Comparison of ENCODE assay signal across 14 cellular contexts in the genomic region with DNA sequence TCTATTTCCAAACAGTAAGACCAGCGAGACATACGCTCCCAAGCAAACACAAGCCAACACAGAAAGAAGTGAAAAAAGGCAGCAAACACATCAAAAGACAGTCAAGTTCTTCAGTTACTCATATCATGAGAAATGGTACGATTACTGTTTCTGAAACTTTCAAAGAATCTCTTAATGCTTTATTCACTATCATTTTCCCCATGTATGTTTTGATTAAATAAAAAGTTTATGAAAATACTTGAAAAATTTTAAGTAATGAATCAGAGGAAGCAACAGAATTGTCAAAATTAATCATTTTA.
DNase-seq lines count a peak whose midpoint lies in the region; ATAC-seq, FAIRE-seq and TF ChIP-seq lines count a peak whose summit lies in the region.
"Had no signal": no experiment of that assay in that cellular context is flagged by ENCODE, and none has a peak within 500 bp of the region (broad histone marks: within the 10 kb centered on the region; RNA-seq: fewer than 3 reads in every experiment).

No MANE protein-coding gene starts in this region.

- no peaks in the 10 kb centered on the region for H3K9me3 Mint-ChIP-seq in CD4-positive, alpha-beta T cell

- H4K91ac ChIP-seq in IMR-90 (ENCODE audit: insufficient read depth, low read depth, low read length): peak overlapping the region; percentile 53
- H4K91ac ChIP-seq in neuronal stem cell (ENCODE audit: low read depth, low read length, poor library complexity): no peak overlapping the region

- H3K4ac ChIP-seq in IMR-90 (ENCODE audit: low read depth, low read length): peak overlapping the region; percentile 64
- H3K4ac ChIP-seq in neuronal stem cell (ENCODE audit: low read length): no peak overlapping the region

- H3K4me1 ChIP-seq in IMR-90 (ENCODE audit: control insufficient read depth, insufficient read depth, low read length) (peaks cover 36% of the 10 kb centered on the region), K562 (replicated peaks in 1 of 2; ENCODE audit: control insufficient read depth in 2 of 2, insufficient read depth in 2 of 2, low read length in 2 of 2) (peaks cover 46 to 49% of the 10 kb centered on the region in 2 experiments), psoas muscle (peaks cover 80% of the 10 kb centered on the region), neuronal stem cell (ENCODE audit: control insufficient read depth in 2 of 2, insufficient read depth in 1 of 2, low read depth in 1 of 2, low read length in 2 of 2) (peaks cover 27 to 41% of the 10 kb centered on the region in 2 donors)

- H3K27me3 ChIP-seq in CD4-positive, alpha-beta T cell (ENCODE audit: control insufficient read depth, insufficient read depth, low read length): no peaks in the 10 kb centered on the region
- H3K27me3 ChIP-seq in IMR-90 (ENCODE audit: control insufficient read depth, insufficient read depth, low read length) (no peaks in the 10 kb centered on the region), K562 (ENCODE audit: control insufficient read depth in 2 of 2, insufficient read depth in 2 of 2, low read length in 2 of 2) (no peaks in the 10 kb centered on the region), psoas muscle (ENCODE audit: insufficient read depth in 3 of 3, low read length in 2 of 3) (no peaks in the 10 kb centered on the region), dorsolateral prefrontal cortex (no peaks in the 10 kb centered on the region), neuronal stem cell (ENCODE audit: control insufficient read depth in 3 of 3, insufficient read depth in 3 of 3, low read depth in 1 of 3, low read length in 3 of 3) (peaks cover 0 to 2% (median 0%) of the 10 kb centered on the region in 3 experiments)

- H3K23ac ChIP-seq in IMR-90 (ENCODE audit: low read depth, low read length): peak overlapping the region; percentile 53
- H3K23ac ChIP-seq in neuronal stem cell (ENCODE audit: low read depth, low read length, poor library complexity): no peak overlapping the region

- peak overlapping the region; percentile 11; the same call in 1 of the 2 replicates for H2BK20ac ChIP-seq in IMR-90 (ENCODE audit: low read depth, low read length)

- H3K79me2 ChIP-seq in K562 (ENCODE audit: control insufficient read depth, insufficient read depth, low read length): peaks cover 64% of the 10 kb centered on the region

- no peak overlapping the region for H3K27ac ChIP-seq in CD4-positive, alpha-beta T cell (ENCODE audit: low read depth, low read length)
- peak overlapping the region; percentile 43 for H3K27ac ChIP-seq in IMR-90 (ENCODE audit: insufficient read depth, low read length)
- H3K27ac ChIP-seq in K562 (ENCODE audit: extremely low read depth, low read depth, low read length): peak overlapping the region; percentile 33; the same call in 1 of the 3 replicates
- H3K27ac ChIP-seq in psoas muscle: peak overlapping the region; percentile 97
- peak overlapping the region in 3 of 59 donors; percentile 24 to 57 (median 45) for H3K27ac ChIP-seq in dorsolateral prefrontal cortex
- H3K27ac ChIP-seq in neuronal stem cell (replicated peaks; ENCODE audit: low read length): no peak overlapping the region

- DNase-seq in CD4-positive, alpha-beta T cell: no peak
- no peak for DNase-seq in IMR-90
- no peak for DNase-seq in K562 (ENCODE audit: extremely low read depth in 1 of 4, low spot score in 3 of 4)
- no peak for DNase-seq in psoas muscle
- DNase-seq in dorsolateral prefrontal cortex: no peak
- DNase-seq in neuronal stem cell (ENCODE audit: low spot score): no peak
- DNase-seq: C1 segment of cervical spinal cord; NCI-H1092 treated with DMSO at 0.1 percent for 48 hours; stimulated activated CD8-positive, alpha-beta memory T cell treated with anti-CD3 and anti-CD28 coated beads, Interleukin-4, amount 100 ng/mL, for 48 hours had no signal

- H2AK5ac ChIP-seq in IMR-90 (ENCODE audit: low read depth, low read length) (peak overlapping the region; percentile 16; the same call in 1 of the 2 replicates), neuronal stem cell (ENCODE audit: low read depth, low read length) (no peak overlapping the region)

- no peak for ATAC-seq in CD4-positive, alpha-beta T cell (ENCODE audit: poor library complexity)
- ATAC-seq in IMR-90 (ENCODE audit: low read depth): no peak
- ATAC-seq in K562: no peak
- no peak for ATAC-seq in psoas muscle
- no peak for ATAC-seq in GM19397 (IDR thresholded peaks at IDR 0.05; ENCODE audit: unreplicated experiment)

- WGBS in IMR-90 (ENCODE audit: extremely low coverage in 2 of 2, insufficient read length in 1 of 2), 2 experiments: no CpG with 5 or more reads among the region's 3 CpGs
- 68% methylated on average over 3 of the region's 3 CpGs for WGBS in K562 (ENCODE audit: insufficient coverage, low coverage, missing lambda C conversion rate)
- WGBS in psoas muscle, 3 donors: 89 to 93% (median 92%) methylated on average over 3 of the region's 3 CpGs
- no CpG with 5 or more reads among the region's 3 CpGs for WGBS in neuronal stem cell (ENCODE audit: extremely low coverage in 2 of 2, insufficient read length in 2 of 2, insufficient replicate concordance in 1 of 2), 2 donors

- CTCF ChIA-PET in CD4-positive, alpha-beta T cell (lab: Charles Lee): interaction anchor here (1.2 to 3.8 kb wide), 3 partner anchors 10 to 18 kb away, joined by 7 to 20 read pairs (median 7); no protein-coding TSS in a partner anchor
- CTCF ChIA-PET in IMR-90 (lab: Yijun Ruan, JAX): interaction anchor here (1.3 kb wide), 1 partner anchor 19 kb away, joined by 4 read pairs; no protein-coding TSS in a partner anchor
- CTCF ChIA-PET in K562 (lab: Yijun Ruan, JAX; ENCODE audit: low intra/inter-chr PET ratio): no interaction called here

- TF ChIP-seq CTCF in CD4-positive, alpha-beta T cell (IDR thresholded peaks at IDR 0.05): no peak
- TF ChIP-seq CTCF in IMR-90 (conservative IDR thresholded peaks at IDR 0.05; ENCODE audit: low read depth, low read length) (no peak), K562 (IDR thresholded peaks at IDR 0.05 in 2 of 3, conservative IDR thresholded peaks at IDR 0.05 in 1 of 3; ENCODE audit: insufficient read depth in 2 of 3, low read depth in 1 of 3, low read length in 3 of 3) (no peak), psoas muscle (IDR thresholded peaks at IDR 0.05) (no peak), dorsolateral prefrontal cortex (IDR thresholded peaks at IDR 0.05 in 54 of 56, conservative IDR thresholded peaks at IDR 0.05 in 2 of 56; ENCODE audit: low read depth in 1 of 56, partially characterized antibody in 56 of 56) (peak in 1 of 56 donors; percentile 6)

- dilution Hi-C loops in IMR-90 (cut with HindIII; ENCODE audit: low sequenced_read_pairs, unreplicated experiment): no loop called here

- TF ChIP-seq POLR2A in IMR-90 (IDR thresholded peaks at IDR 0.05; ENCODE audit: low read depth, low read length) (no peak), K562 (conservative IDR thresholded peaks at IDR 0.05) (no peak)

- H3K4me3 ChIP-seq in IMR-90 (ENCODE audit: insufficient read depth, low read depth, low read length) (no peak overlapping the region), K562 (no peak overlapping the region), psoas muscle (no peak overlapping the region), dorsolateral prefrontal cortex (peak overlapping the region in 2 of 59 donors; percentile 38 to 55), neuronal stem cell (ENCODE audit: low read length in 2 of 2) (no peak overlapping the region)
- H3K4me3 ChIP-seq: mucosa of descending colon had no signal

- intact Hi-C loops in CD4-positive, alpha-beta T cell (cut with DNase I, micrococcal nuclease): loop anchor here (1.0 to 5.0 kb wide), 4 partner anchors 12 to 96 kb away; no protein-coding TSS in a partner anchor
- intact Hi-C loops in IMR-90 (cut with micrococcal nuclease) (loop anchor here (5.0 kb wide), 1 partner anchor 59 kb away; no protein-coding TSS in a partner anchor), K562 (cut with micrococcal nuclease) (no loop called here), psoas muscle (cut with DNase I) (no loop called here), dorsolateral prefrontal cortex (cut with DNase I) (no loop called here)

- TF ChIP-seq RAD21 in IMR-90 (IDR thresholded peaks at IDR 0.05; ENCODE audit: low read length) (no peak), K562 (CRISPR knock-in tag; conservative IDR thresholded peaks at IDR 0.05 in 1 of 2, IDR thresholded peaks at IDR 0.05 in 1 of 2) (no peak)

- peaks cover 7% of the 10 kb centered on the region for H3K36me3 Mint-ChIP-seq in CD4-positive, alpha-beta T cell (ENCODE audit: low read depth)

- peak overlapping the region; percentile 78 for H3K18ac ChIP-seq in IMR-90 (ENCODE audit: low read depth, low read length)
- H3K18ac ChIP-seq in neuronal stem cell (ENCODE audit: low read length): no peak overlapping the region

- H3K14ac ChIP-seq in IMR-90 (replicated peaks; ENCODE audit: low read depth, low read length): peak overlapping the region; percentile 39
- H3K14ac ChIP-seq in neuronal stem cell (ENCODE audit: low read length): no peak overlapping the region

- no TSS peak for BruUV-seq in IMR-90 (replicated peaks; lab: Mats Ljungman, UMichigan)
- no TSS peak for BruUV-seq in K562 (replicated peaks; lab: Mats Ljungman, UMichigan)

- no peaks in the 10 kb centered on the region for H3K27me3 Mint-ChIP-seq in CD4-positive, alpha-beta T cell

- H2BK12ac ChIP-seq in neuronal stem cell (ENCODE audit: low read length): no peak overlapping the region

- no peak overlapping the region for H2AK9ac ChIP-seq in IMR-90 (replicated peaks; ENCODE audit: low read depth, low read length, poor library complexity)

- H3K9ac ChIP-seq in IMR-90 (ENCODE audit: low read depth, low read length): 0 out of 2 replicates have a peak overlapping the region, but pooled peaks have one; percentile 52
- peak overlapping the region; percentile 44 to 89; a peak in 3 of 4 replicates for H3K9ac ChIP-seq in K562 (ENCODE audit: insufficient read depth in 1 of 2, low read depth in 2 of 2, low read length in 2 of 2)
- H3K9ac ChIP-seq in neuronal stem cell (ENCODE audit: low read depth, low read length, poor library complexity): no peak overlapping the region

- H4K20me1 ChIP-seq in IMR-90 (ENCODE audit: insufficient read depth, low read length) (no peaks in the 10 kb centered on the region), K562 (replicated peaks; ENCODE audit: control insufficient read depth, insufficient read depth, low read length) (no peaks in the 10 kb centered on the region)

- H2BK5ac ChIP-seq in IMR-90 (ENCODE audit: low read depth, low read length, poor library complexity, severe bottlenecking) (peak overlapping the region; percentile 40), neuronal stem cell (ENCODE audit: low read length) (no peak overlapping the region)

- H3K4me3 Mint-ChIP-seq in CD4-positive, alpha-beta T cell: peak overlapping the region; percentile 83

- peak overlapping the region; percentile 87 for H3K27ac Mint-ChIP-seq in CD4-positive, alpha-beta T cell

- H3K9me1 ChIP-seq in IMR-90 (ENCODE audit: insufficient read depth, low read length) (peaks cover 24% of the 10 kb centered on the region), K562 (ENCODE audit: control insufficient read depth, insufficient read depth, low read length) (no peaks in the 10 kb centered on the region)

- H2BK15ac ChIP-seq in IMR-90 (ENCODE audit: low read depth, low read length) (no peak overlapping the region), neuronal stem cell (ENCODE audit: low read length) (no peak overlapping the region)

- H3K36me3 ChIP-seq in IMR-90 (ENCODE audit: control insufficient read depth, insufficient read depth, low read length) (no peaks in the 10 kb centered on the region), K562 (ENCODE audit: control insufficient read depth, insufficient read depth, low read length) (no peaks in the 10 kb centered on the region), psoas muscle (ENCODE audit: insufficient read depth in 1 of 2, low read depth in 1 of 2) (peaks cover 0 to 8% of the 10 kb centered on the region in 2 donors), neuronal stem cell (replicated peaks in 1 of 2; ENCODE audit: control insufficient read depth in 2 of 2, insufficient read depth in 2 of 2, low read length in 2 of 2) (no peaks in the 10 kb centered on the region)

- FAIRE-seq in K562 (lab: Jason Lieb, UNC): no peak
- FAIRE-seq: bronchial epithelial cell, endothelial cell of umbilical vein, keratinocyte had no signal

- in situ Hi-C loops in IMR-90 (cut with MboI; ENCODE audit: low sequenced_read_pairs) (no loop called here), K562 (cut with MboI) (no loop called here)

- H4K5ac ChIP-seq in IMR-90 (ENCODE audit: low read depth, low read length): peak overlapping the region; percentile 88; the same call in 1 of the 2 replicates

- H3K56ac ChIP-seq in IMR-90 (ENCODE audit: extremely low read depth, insufficient read depth, low read length): 0 out of 2 replicates have a peak overlapping the region, but pooled peaks have one; percentile 0

- peaks cover 61% of the 10 kb centered on the region for H3K4me1 Mint-ChIP-seq in CD4-positive, alpha-beta T cell (ENCODE audit: low read depth)

- H3K9me3 ChIP-seq in CD4-positive, alpha-beta T cell (ENCODE audit: control insufficient read depth, low read length): no peaks in the 10 kb centered on the region
- H3K9me3 ChIP-seq in IMR-90 (ENCODE audit: control insufficient read depth, insufficient read depth, low read length) (no peaks in the 10 kb centered on the region), K562 (replicated peaks; ENCODE audit: control insufficient read depth, insufficient read depth, low read depth, low read length) (no peaks in the 10 kb centered on the region), psoas muscle (no peaks in the 10 kb centered on the region), neuronal stem cell (replicated peaks in 1 of 2; ENCODE audit: control insufficient read depth in 2 of 2, insufficient read depth in 1 of 2, low read depth in 1 of 2, low read length in 2 of 2) (peaks cover 0 to 4% of the 10 kb centered on the region in 2 donors)
- H3K9me3 ChIP-seq: mucosa of descending colon had no signal

- H2BK120ac ChIP-seq in IMR-90 (ENCODE audit: low read depth, low read length): peak overlapping the region; percentile 90
- no peak overlapping the region for H2BK120ac ChIP-seq in neuronal stem cell (ENCODE audit: low read depth, low read length)

- POLR2A ChIA-PET in CD4-positive, alpha-beta T cell (lab: Charles Lee): interaction anchor here (0.7 to 4.6 kb wide), 7 partner anchors 8 to 26 kb away, joined by 3 to 37 read pairs (median 4); no protein-coding TSS in a partner anchor
- POLR2A ChIA-PET in IMR-90 (lab: Charles Lee; ENCODE audit: unreplicated experiment) (no interaction called here), K562 (lab: Yijun Ruan, JAX) (interaction anchor here (1.0 kb wide), 1 partner anchor 11 kb away, joined by 4 read pairs; no protein-coding TSS in a partner anchor)

- H3K79me1 ChIP-seq in IMR-90 (ENCODE audit: low read depth in 1 of 2, low read length in 2 of 2): peaks cover 42 to 78% of the 10 kb centered on the region in 2 experiments
- peaks cover 13% of the 10 kb centered on the region for H3K79me1 ChIP-seq in neuronal stem cell (ENCODE audit: low read depth, low read length)

- H3K4me2 ChIP-seq in IMR-90 (ENCODE audit: low read depth, low read length) (peak overlapping the region; percentile 55; the same call in 1 of the 2 replicates), K562 (ENCODE audit: insufficient read depth, low read length) (peak overlapping the region; percentile 52), neuronal stem cell (ENCODE audit: insufficient read depth, low read length, poor library complexity, severe bottlenecking) (no peak overlapping the region)

- H2AFZ ChIP-seq in IMR-90 (replicated peaks; ENCODE audit: low read length, poor library complexity) (peak overlapping the region; percentile 81), K562 (ENCODE audit: low read depth, low read length) (peak overlapping the region; percentile 38; the same call in 1 of the 2 replicates), neuronal stem cell (ENCODE audit: low read length) (no peak overlapping the region)

- H4K8ac ChIP-seq in IMR-90 (ENCODE audit: low read depth in 2 of 2, low read length in 2 of 2): peak overlapping the region; percentile 15 to 83; a peak in 3 of 4 replicates
- no peak overlapping the region for H4K8ac ChIP-seq in neuronal stem cell (ENCODE audit: low read depth, low read length)

- no peak for TF ChIP-seq EP300 in K562 (IDR thresholded peaks at IDR 0.05; ENCODE audit: low read length)

Comparison
In these comparisons a context has a peak if more than half of its experiments do, and no peak if none do; other contexts are left out.
1. H3K27ac ChIP-seq: peak in IMR-90 (single experiment), K562 (single experiment) and psoas muscle (single experiment); none in CD4-positive, alpha-beta T cell (single experiment) and neuronal stem cell (single experiment).
2. intact Hi-C loops: an anchor here in CD4-positive, alpha-beta T cell (1.0 to 5.0 kb wide) and IMR-90 (5.0 kb wide); none called in K562, psoas muscle and dorsolateral prefrontal cortex.